In the genomic region with DNA sequence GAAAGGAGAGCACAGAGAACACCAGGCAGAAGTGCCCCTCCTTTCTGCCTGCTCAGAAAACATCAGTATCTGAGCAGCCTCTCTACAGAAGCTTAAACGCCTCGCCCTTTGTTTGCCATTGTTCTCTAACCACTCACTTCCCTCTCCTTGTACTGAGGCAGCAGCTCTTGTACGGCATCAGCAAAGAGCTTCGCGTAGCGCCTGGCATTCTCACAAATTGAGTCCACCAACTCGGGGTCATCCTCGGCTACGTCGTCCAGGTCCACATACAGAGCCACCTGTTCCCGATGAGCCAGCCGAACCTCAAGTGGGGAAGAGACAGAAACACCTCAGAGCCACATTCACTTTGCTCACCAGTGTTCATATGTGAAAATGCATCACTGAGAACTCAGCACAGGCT, we compare ENCODE assay signal across 9 cellular contexts. TPM values are rescaled to one million over a fixed set of nuclear protein-coding genes. Genes with fewer than 3 reads are reported as not detected.
A peak's percentile ranks its signal among the peaks of the same experiment; 100 is the strongest.
DNase-seq lines count a peak whose midpoint lies in the region; ATAC-seq and TF ChIP-seq lines count a peak whose summit lies in the region.
"Had no signal": no experiment of that assay in that cellular context is flagged by ENCODE, and none has a peak within 500 bp of the region (broad histone marks: within the 10 kb centered on the region; RNA-seq: fewer than 3 reads in every experiment).

No MANE protein-coding gene starts in this region.

- H3K4me1 ChIP-seq in GM23248 (ENCODE audit: insufficient read depth) (peaks cover 5% of the 10 kb centered on the region; the same call in 1 of the 2 replicates), SJSA1 (replicated peaks) (peaks cover 24% of the 10 kb centered on the region), esophagus muscularis mucosa (peaks cover 19 to 39% (median 28%) of the 10 kb centered on the region in 4 donors), sigmoid colon (peaks cover 0 to 41% (median 25%) of the 10 kb centered on the region in 4 donors)

- intact Hi-C loops in esophagus muscularis mucosa (cut with DNase I): no loop called here
- intact Hi-C loops in sigmoid colon (cut with DNase I): no loop called here

- H3K27ac ChIP-seq in GM23248: no peak overlapping the region
- no peak overlapping the region for H3K27ac ChIP-seq in SJSA1
- peak overlapping the region in 3 of 4 donors; percentile 93 to 98 (median 94) for H3K27ac ChIP-seq in esophagus muscularis mucosa (replicated peaks in 1 of 4)
- peak overlapping the region; percentile 95 to 99 (median 97) for H3K27ac ChIP-seq in sigmoid colon

- 83 to 88% methylated on average over 12 of the region's 12 CpGs for WGBS in GM23248 (ENCODE audit: low coverage in 1 of 2, low lambda C conversion rate in 2 of 2, missing lambda C conversion rate in 2 of 2), 2 experiments
- 75% methylated on average over 12 of the region's 12 CpGs for WGBS in esophagus muscularis mucosa
- 30 to 56% methylated on average over 12 of the region's 12 CpGs for WGBS in sigmoid colon, 2 donors

- peaks cover 18% of the 10 kb centered on the region; the same call in 1 of the 2 replicates for H3F3A ChIP-seq in GM23248 (ENCODE audit: insufficient read depth)

- TF ChIP-seq POLR2A in esophagus muscularis mucosa (IDR thresholded peaks at IDR 0.05; ENCODE audit: low read depth) (no peak), sigmoid colon (IDR thresholded peaks at IDR 0.05) (no peak)

- H3K4me3 ChIP-seq in GM23248: peak overlapping the region; percentile 94
- H3K4me3 ChIP-seq in SJSA1: peak overlapping the region; percentile 75
- peak overlapping the region; percentile 69 to 86 (median 82) for H3K4me3 ChIP-seq in esophagus muscularis mucosa
- peak overlapping the region; percentile 66 to 89 (median 82) for H3K4me3 ChIP-seq in sigmoid colon

- TF ChIP-seq EP300 in esophagus muscularis mucosa (IDR thresholded peaks at IDR 0.05) (no peak), sigmoid colon (IDR thresholded peaks at IDR 0.05) (no peak)

- in situ Hi-C loops in GM23248 (cut with MboI): no loop called here

- H3K36me3 ChIP-seq in GM23248 (ENCODE audit: low read depth) (peaks cover 40% of the 10 kb centered on the region), SJSA1 (peaks cover 66% of the 10 kb centered on the region), esophagus muscularis mucosa (peaks cover 52 to 69% (median 67%) of the 10 kb centered on the region in 4 donors), sigmoid colon (peaks cover 42 to 71% (median 47%) of the 10 kb centered on the region in 4 donors)

- H3K27me3 ChIP-seq in GM23248 (replicated peaks; ENCODE audit: insufficient read depth) (no peaks in the 10 kb centered on the region), SJSA1 (replicated peaks) (no peaks in the 10 kb centered on the region), esophagus muscularis mucosa (no peaks in the 10 kb centered on the region), sigmoid colon (no peaks in the 10 kb centered on the region)

- no peaks in the 10 kb centered on the region for H3K9me3 ChIP-seq in GM23248 (ENCODE audit: low read depth)
- no peaks in the 10 kb centered on the region for H3K9me3 ChIP-seq in SJSA1 (replicated peaks)
- no peaks in the 10 kb centered on the region for H3K9me3 ChIP-seq in esophagus muscularis mucosa
- H3K9me3 ChIP-seq in sigmoid colon: no peaks in the 10 kb centered on the region

- H3K79me2 ChIP-seq in GM23248 (ENCODE audit: insufficient read depth): peaks cover 63% of the 10 kb centered on the region

- ATAC-seq in HG02938 (IDR thresholded peaks at IDR 0.05; ENCODE audit: unreplicated experiment) (no peak), GM18861 (IDR thresholded peaks at IDR 0.05; ENCODE audit: unreplicated experiment) (no peak)

- H3K4me2 ChIP-seq in GM23248 (ENCODE audit: unreplicated experiment): peak overlapping the region; percentile 99

- H4K20me1 ChIP-seq in GM23248 (ENCODE audit: insufficient read depth): no peaks in the 10 kb centered on the region

- TF ChIP-seq CTCF in esophagus muscularis mucosa (IDR thresholded peaks at IDR 0.05): no peak
- no peak for TF ChIP-seq CTCF in sigmoid colon (IDR thresholded peaks at IDR 0.05)

- peak overlapping the region; percentile 86 for H3K9ac ChIP-seq in GM23248

- 0 out of 2 replicates have a peak overlapping the region, but pooled peaks have one; percentile 61 for H2AFZ ChIP-seq in GM23248

- DNase-seq in GM23248 (no peak), SJSA1 (ENCODE audit: low read depth in 1 of 2, low spot score in 2 of 2) (no peak), esophagus muscularis mucosa (ENCODE audit: extremely low spot score) (no peak), sigmoid colon (no peak), OCI-M1 (lab: John Stamatoyannopoulos, UW) (no peak), COLO668 (lab: John Stamatoyannopoulos, UW; ENCODE audit: unreplicated experiment) (no peak)
- DNase-seq: SHP77 had no signal

- no peaks in the 10 kb centered on the region for H3K9me2 ChIP-seq in GM23248 (ENCODE audit: insufficient read depth)

RNA-seq across cellular contexts. Expression of gene MCM7, which starts 1.7 kb away (rescaled TPM):
- 61.3 and 93.1 TPM in 2 replicates for total RNA-seq in GM23248 (2014; rRNA removed; shearing (Covaris generic))
- polyA plus RNA-seq in GM23248 (2016; fragmentation: Nextera tagmentation; extraction: Ambion mirVana) (49.6 and 53.7 TPM in 2 replicates), sigmoid colon (10 to 100 TPM; 29.6 to 99.3 (median 32.4) TPM)
- total RNA-seq in SJSA1 (2014; rRNA removed; shearing (Covaris generic)): 200 and 254 TPM in 2 replicates
- total RNA-seq in esophagus muscularis mucosa (10 to 100 TPM; 35.3 to 60.3 (median 41.1) TPM), sigmoid colon (10 to 100 TPM; 30.7 to 43.6 (median 37.4) TPM)

RNA-seq across cellular contexts. Expression of gene AP4M1, which starts 2.0 kb away (rescaled TPM):
- total RNA-seq in GM23248 (2014; rRNA removed; shearing (Covaris generic)): 13.7 and 16.2 TPM in 2 replicates
- 18.7 and 19.4 TPM in 2 replicates for polyA plus RNA-seq in GM23248 (2016; fragmentation: Nextera tagmentation; extraction: Ambion mirVana)
- 11.1 and 17.5 TPM in 2 replicates for total RNA-seq in SJSA1 (2014; rRNA removed; shearing (Covaris generic))
- 10 to 100 TPM; 19.9 to 31.7 (median 26.1) TPM for total RNA-seq in esophagus muscularis mucosa
- 10 to 100 TPM; 18.1 to 26.6 (median 20.8) TPM for total RNA-seq in sigmoid colon
- polyA plus RNA-seq in sigmoid colon: 10 to 100 TPM; 14.6 to 17.3 (median 16.2) TPM

RNA-seq across cellular contexts. Expression of gene COPS6, which starts 10.7 kb away (rescaled TPM):
- total RNA-seq in GM23248 (2014; rRNA removed; shearing (Covaris generic)): 59.1 and 79.1 TPM in 2 replicates
- polyA plus RNA-seq in GM23248 (2016; fragmentation: Nextera tagmentation; extraction: Ambion mirVana) (214 and 223 TPM in 2 replicates), sigmoid colon (10 to 100 TPM; 80.2 to 91.3 (median 87.1) TPM)
- total RNA-seq in SJSA1 (2014; rRNA removed; shearing (Covaris generic)): 56.4 and 111 TPM in 2 replicates
- total RNA-seq in esophagus muscularis mucosa (10 to 100 TPM; 49.4 to 97.6 (median 73.7) TPM), sigmoid colon (10 to 100 TPM; 58.4 to 87.4 (median 68.4) TPM)

RNA-seq across cellular contexts. Expression of gene ZNF3, which starts 17.9 kb away (rescaled TPM):
- 13.8 and 24.9 TPM in 2 replicates for total RNA-seq in GM23248 (2014; rRNA removed; shearing (Covaris generic))
- polyA plus RNA-seq in GM23248 (2016; fragmentation: Nextera tagmentation; extraction: Ambion mirVana) (13.3 and 15.0 TPM in 2 replicates), sigmoid colon (10 to 100 TPM; 17.1 to 19.2 (median 18.8) TPM)
- 27.4 and 36.9 TPM in 2 replicates for total RNA-seq in SJSA1 (2014; rRNA removed; shearing (Covaris generic))
- total RNA-seq in esophagus muscularis mucosa (10 to 100 TPM; 15.6 to 25.3 (median 20.7) TPM), sigmoid colon (10 to 100 TPM; 17.9 to 28.0 (median 22.6) TPM)

RNA-seq across cellular contexts. Expression of gene TAF6, which starts 19.7 kb away (rescaled TPM):
- 40.5 and 69.8 TPM in 2 replicates for total RNA-seq in GM23248 (2014; rRNA removed; shearing (Covaris generic))
- polyA plus RNA-seq in GM23248 (2016; fragmentation: Nextera tagmentation; extraction: Ambion mirVana): 53.0 and 55.2 TPM in 2 replicates
- total RNA-seq in SJSA1 (2014; rRNA removed; shearing (Covaris generic)): 20.5 and 35.3 TPM in 2 replicates
- total RNA-seq in esophagus muscularis mucosa: 10 to 100 TPM; 48.5 to 92.1 (median 77.8) TPM
- total RNA-seq in sigmoid colon: 10 to 100 TPM; 56.6 to 87.8 (median 65.2) TPM
- polyA plus RNA-seq in sigmoid colon: 10 to 100 TPM; 18.0 to 37.8 (median 18.7) TPM

Comparison
In these comparisons a context has a peak if more than half of its experiments do, and no peak if none do; other contexts are left out.
1. H3K27ac ChIP-seq: peak in esophagus muscularis mucosa (3 of 4) and sigmoid colon (4 of 4); none in GM23248 (single experiment) and SJSA1 (single experiment).
2. Peak in every context shown above with its lines, with median percentiles within 50 percentile points of each other: H3K4me3 ChIP-seq.